In genomic region chr13:80134360-80134759, GRCh38 we compare ENCODE assay signal across 19 cellular contexts.
DNase-seq lines count a peak whose midpoint lies in the region; ATAC-seq and TF ChIP-seq lines count a peak whose summit lies in the region.
"Had no signal": no experiment of that assay in that cellular context is flagged by ENCODE, and none has a peak within 500 bp of the region (broad histone marks: within the 10 kb centered on the region; RNA-seq: fewer than 3 reads in every experiment).

No MANE protein-coding gene starts in this region.

- H3K4me1 Mint-ChIP-seq in nephron progenitor cell: peaks cover 59% of the 10 kb centered on the region
- H3K4me1 Mint-ChIP-seq: activated CD4-positive, alpha-beta T cell treated with anti-CD3 and anti-CD28 coated beads, Interleukin-2, amount 10 ng/mL, durations not matched to agents 24 days and 14 days; B cell; memory B cell had no signal

- no peak for TF ChIP-seq POLR2A in tibial nerve (IDR thresholded peaks at IDR 0.05)

- peaks cover 4% of the 10 kb centered on the region for H3K9me3 Mint-ChIP-seq in nephron progenitor cell
- H3K9me3 Mint-ChIP-seq: activated CD4-positive, alpha-beta T cell treated with anti-CD3 and anti-CD28 coated beads, Interleukin-2, amount 10 ng/mL, durations not matched to agents 24 days and 14 days; endodermal cell; memory B cell had no signal

- H3K9me3 ChIP-seq in tibial nerve: no peaks in the 10 kb centered on the region
- H3K9me3 ChIP-seq: adrenal gland, Caco-2 had no signal

- TF ChIP-seq CTCF in dorsolateral prefrontal cortex (IDR thresholded peaks at IDR 0.05 in 54 of 56, conservative IDR thresholded peaks at IDR 0.05 in 2 of 56; ENCODE audit: low read depth in 1 of 56, partially characterized antibody in 56 of 56) (no peak), nephron progenitor cell (IDR thresholded peaks at IDR 0.05) (no peak), tibial nerve (IDR thresholded peaks at IDR 0.05) (no peak)

- H3K27me3 Mint-ChIP-seq in nephron progenitor cell (ENCODE audit: low read depth, poor library complexity): no peaks in the 10 kb centered on the region
- H3K27me3 Mint-ChIP-seq: activated CD4-positive, alpha-beta T cell treated with anti-CD3 and anti-CD28 coated beads, Interleukin-2, amount 10 ng/mL, durations not matched to agents 24 days and 14 days; B cell had no signal

- ATAC-seq in HG03442 (IDR thresholded peaks at IDR 0.05; ENCODE audit: unreplicated experiment): no peak

- H3K27ac ChIP-seq in dorsolateral prefrontal cortex (peak overlapping the region; percentile 73 to 98 (median 95)), tibial nerve (peak overlapping the region in 3 of 4 donors; percentile 58 to 91 (median 87))

- H3K4me1 ChIP-seq in tibial nerve: peaks cover 0 to 43% (median 19%) of the 10 kb centered on the region in 4 donors

- H3K4me3 ChIP-seq in dorsolateral prefrontal cortex (peak overlapping the region in 18 of 59 donors; percentile 41 to 65 (median 52)), tibial nerve (no peak overlapping the region)
- H3K4me3 ChIP-seq: adrenal gland had no signal

- no peaks in the 10 kb centered on the region for H3K27me3 ChIP-seq in dorsolateral prefrontal cortex
- H3K27me3 ChIP-seq in tibial nerve: no peaks in the 10 kb centered on the region
- H3K27me3 ChIP-seq: adrenal gland had no signal

- no peak for TF ChIP-seq EP300 in tibial nerve (IDR thresholded peaks at IDR 0.05)

- peak overlapping the region; percentile 46 for H3K4me3 Mint-ChIP-seq in nephron progenitor cell
- H3K4me3 Mint-ChIP-seq: activated CD4-positive, alpha-beta T cell treated with anti-CD3 and anti-CD28 coated beads, Interleukin-2, amount 10 ng/mL, durations not matched to agents 24 days and 14 days; B cell; endodermal cell; memory B cell had no signal

- peak; percentile 5 for DNase-seq in NCI-H146 (lab: John Stamatoyannopoulos, UW)
- DNase-seq in NCI-H146 treated with DMSO at 0.1 percent for 48 hours (lab: John Stamatoyannopoulos, UW; ENCODE audit: unreplicated experiment): no peak
- no peak for DNase-seq in dorsolateral prefrontal cortex
- no peak for DNase-seq in nephron progenitor cell
- no peak for DNase-seq in tibial nerve (ENCODE audit: low spot score in 2 of 2)
- no peak for DNase-seq in T1000 (lab: John Stamatoyannopoulos, UW)
- DNase-seq in Kasumi-1 (lab: John Stamatoyannopoulos, UW): no peak
- DNase-seq: activated CD4-positive, alpha-beta T cell treated with anti-CD3 and anti-CD28 coated beads, Interleukin-2, amount 10 ng/mL, durations not matched to agents 24 days and 14 days; activated CD8-positive, alpha-beta memory T cell treated with anti-CD3 and anti-CD28 coated beads, Interleukin-2, amount 50 U/mL, for 48 hours; activated gamma-delta T cell treated with Interleukin-2 at 50 U/mL for 16 hours; adrenal gland; Caco-2; endodermal cell; NCI-H1092; NCI-H2081 treated with DMSO at 0.1 percent for 48 hours; stimulated activated naive CD4-positive, alpha-beta T cell had no signal

- intact Hi-C loops in dorsolateral prefrontal cortex (cut with DNase I): loop anchor here (5.0 to 10.0 kb wide), 4 partner anchors 120 to 650 kb away; partner anchors contain the start of gene NDFIP2 (in 1 of the 2)

- 51 to 60% methylated on average over 1 of the region's 1 CpG for WGBS in tibial nerve, 2 donors

- H3K36me3 ChIP-seq in tibial nerve: no peaks in the 10 kb centered on the region
- H3K36me3 ChIP-seq: adrenal gland had no signal

- peak overlapping the region; percentile 99 for H3K27ac Mint-ChIP-seq in nephron progenitor cell
- H3K27ac Mint-ChIP-seq: activated CD4-positive, alpha-beta T cell treated with anti-CD3 and anti-CD28 coated beads, Interleukin-2, amount 10 ng/mL, durations not matched to agents 24 days and 14 days; B cell; endodermal cell; memory B cell had no signal

- H3K36me3 Mint-ChIP-seq in nephron progenitor cell (ENCODE audit: low read depth): no peaks in the 10 kb centered on the region
- H3K36me3 Mint-ChIP-seq: memory B cell had no signal
